Comparison of ENCODE assay signal across 21 cellular contexts in the genomic region with DNA sequence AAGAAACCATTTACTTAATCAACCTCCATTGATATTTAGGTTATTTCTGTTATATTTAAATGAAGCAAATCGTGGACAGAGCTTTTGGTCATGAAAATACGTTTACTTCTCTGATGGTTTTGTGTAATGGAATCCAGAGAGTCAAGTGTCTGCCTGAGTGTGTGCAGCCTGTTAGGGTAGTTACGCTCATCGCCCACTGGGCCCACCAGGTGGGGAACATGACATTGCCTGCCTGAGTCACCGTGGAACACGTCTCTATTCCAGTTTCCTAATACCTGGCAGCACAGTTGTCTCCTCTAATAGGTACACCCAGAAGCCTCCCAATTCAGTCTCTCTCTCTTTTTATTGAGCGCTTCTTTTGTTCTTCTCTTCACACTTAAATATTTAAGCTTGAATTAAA.
"Had no signal": no experiment of that assay in that cellular context is flagged by ENCODE, and none has a peak within 500 bp of the region (broad histone marks: within the 10 kb centered on the region; RNA-seq: fewer than 3 reads in every experiment).

No MANE protein-coding gene starts in this region.

- H3K36me3 Mint-ChIP-seq: activated naive CD8-positive, alpha-beta T cell treated with anti-CD3 and anti-CD28 coated beads, Interleukin-2, amount 10 ng/mL, durations not matched to agents 7 days and 5 days had no signal

- H3K27me3 ChIP-seq: adrenal gland, Peyer's patch had no signal

- H3K4me1 Mint-ChIP-seq: activated B cell treated with CpG ODN at 0.5 μM for 24 hours; activated CD4-positive, alpha-beta T cell treated with anti-CD3 and anti-CD28 coated beads, Interleukin-2, amount 10 ng/mL, durations not matched to agents 7 days and 5 days; activated naive CD8-positive, alpha-beta T cell treated with anti-CD3 and anti-CD28 coated beads, Interleukin-2, amount 10 ng/mL, durations not matched to agents 7 days and 5 days had no signal

- H3K9me3 ChIP-seq: adrenal gland, Peyer's patch had no signal

- ATAC-seq: activated CD8-positive, alpha-beta T cell treated with anti-CD3 and anti-CD28 coated beads for 36 hours had no signal

- H3K4me3 Mint-ChIP-seq: activated B cell treated with CpG ODN at 0.5 μM for 24 hours; activated CD4-positive, alpha-beta T cell treated with anti-CD3 and anti-CD28 coated beads, Interleukin-2, amount 10 ng/mL, durations not matched to agents 7 days and 5 days; activated CD8-positive, alpha-beta T cell treated with anti-CD3 and anti-CD28 coated beads for 36 hours; activated naive CD8-positive, alpha-beta T cell treated with anti-CD3 and anti-CD28 coated beads, Interleukin-2, amount 10 ng/mL, durations not matched to agents 7 days and 5 days; activated T-cell treated with anti-CD3 and anti-CD28 coated beads, Interleukin-2, amount 50 U/mL, for 24 hours; T-helper 1 cell treated with Interleukin-12 subunit alpha and Interleukin-12 subunit beta and Interleukin-4 antibody, amounts not matched to agents 30 μg/mL and 1 μg/mL, for 36 hours had no signal

- H3K27ac ChIP-seq: adrenal gland, KMS-11, Peyer's patch had no signal

- H3K27me3 Mint-ChIP-seq: activated B cell treated with CpG ODN at 0.5 μM for 24 hours; activated CD4-positive, alpha-beta T cell treated with anti-CD3 and anti-CD28 coated beads, Interleukin-2, amount 10 ng/mL, durations not matched to agents 7 days and 5 days had no signal

- H3K36me3 ChIP-seq: adrenal gland, Peyer's patch had no signal

- H3K4me3 ChIP-seq: adrenal gland, Peyer's patch had no signal

- DNase-seq: activated B cell treated with CpG ODN at 0.5 μM for 24 hours; activated CD4-positive, alpha-beta T cell treated with anti-CD3 and anti-CD28 coated beads, Interleukin-2, amount 10 ng/mL, durations not matched to agents 7 days and 5 days; activated CD8-positive, alpha-beta T cell treated with anti-CD3 and anti-CD28 coated beads for 36 hours; activated gamma-delta T cell treated with Interleukin-2 at 50 U/mL for 16 hours; activated naive CD4-positive, alpha-beta T cell treated with anti-CD3 and anti-CD28 coated beads, Interleukin-2, amount 50 U/mL, for 16 hours; activated naive CD8-positive, alpha-beta T cell treated with anti-CD3 and anti-CD28 coated beads, Interleukin-2, amount 10 ng/mL, durations not matched to agents 7 days and 5 days; activated T-cell treated with anti-CD3 and anti-CD28 coated beads, Interleukin-2, amount 50 U/mL, for 24 hours; anterior cingulate cortex; caudate nucleus; MV-4-11; NCI-H1092 treated with DMSO at 0.1 percent for 48 hours; NCI-H1436; NCI-H187; NCI-H2081; NCI-H446; NCI-H524; Peyer's patch; SHP77 treated with DMSO at 0.1 percent for 48 hours had no signal

- H3K4me1 ChIP-seq: adrenal gland, Peyer's patch had no signal

- H3K4me2 ChIP-seq: KMS-11 had no signal

- H3K9me3 Mint-ChIP-seq: activated B cell treated with CpG ODN at 0.5 μM for 24 hours; activated CD4-positive, alpha-beta T cell treated with anti-CD3 and anti-CD28 coated beads, Interleukin-2, amount 10 ng/mL, durations not matched to agents 7 days and 5 days; T-helper 1 cell treated with Interleukin-12 subunit alpha and Interleukin-12 subunit beta and Interleukin-4 antibody, amounts not matched to agents 30 μg/mL and 1 μg/mL, for 36 hours had no signal

- H3K27ac Mint-ChIP-seq: activated B cell treated with CpG ODN at 0.5 μM for 24 hours; activated CD4-positive, alpha-beta T cell treated with anti-CD3 and anti-CD28 coated beads, Interleukin-2, amount 10 ng/mL, durations not matched to agents 7 days and 5 days; activated CD8-positive, alpha-beta T cell treated with anti-CD3 and anti-CD28 coated beads for 36 hours; activated naive CD8-positive, alpha-beta T cell treated with anti-CD3 and anti-CD28 coated beads, Interleukin-2, amount 10 ng/mL, durations not matched to agents 7 days and 5 days; activated T-cell treated with anti-CD3 and anti-CD28 coated beads, Interleukin-2, amount 50 U/mL, for 24 hours; T-helper 1 cell treated with Interleukin-12 subunit alpha and Interleukin-12 subunit beta and Interleukin-4 antibody, amounts not matched to agents 30 μg/mL and 1 μg/mL, for 36 hours had no signal

- H3K9ac ChIP-seq: KMS-11 had no signal
